14 cellular contexts compared by ENCODE assay signal in the genomic region with DNA sequence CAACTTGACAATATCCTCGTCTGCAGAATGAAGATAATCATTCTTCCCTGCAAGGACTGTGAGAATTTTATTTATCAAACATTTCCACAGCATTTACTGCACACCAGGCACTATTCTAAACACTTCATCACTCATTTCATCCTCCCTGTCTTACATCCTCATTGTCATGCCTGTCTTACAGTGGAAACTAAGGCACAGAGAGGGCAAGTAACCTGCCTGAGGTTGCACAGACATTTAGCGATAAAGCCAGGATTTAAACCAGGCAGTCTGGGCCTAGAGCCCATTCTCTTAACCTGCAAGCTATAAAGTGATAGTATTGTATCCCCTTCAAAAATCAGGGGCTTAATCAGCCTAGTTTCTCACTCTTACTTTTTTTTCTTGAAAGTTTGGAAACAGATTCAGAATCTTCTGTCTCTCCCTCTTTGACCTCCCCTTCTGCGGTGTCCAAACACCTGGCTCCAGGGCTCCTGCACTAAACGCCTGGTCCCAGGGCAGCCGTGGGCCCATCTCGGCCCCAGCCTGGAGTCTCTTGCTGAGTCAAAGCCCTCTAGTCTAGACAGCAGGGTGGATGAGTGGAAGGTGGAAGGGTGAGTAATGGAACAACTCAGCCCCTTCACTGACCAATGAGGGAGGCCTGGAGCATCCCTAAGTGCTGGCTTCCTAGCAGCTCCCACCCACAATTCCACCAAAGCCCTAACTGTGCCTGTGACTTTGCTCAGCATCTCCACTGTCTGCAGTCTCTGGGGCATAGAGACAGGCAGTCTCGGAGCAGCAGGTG. TPM values are rescaled to one million over a fixed set of nuclear protein-coding genes. Genes with fewer than 3 reads are reported as not detected.
A peak's percentile ranks its signal among the peaks of the same experiment; 100 is the strongest.
DNase-seq lines count a peak whose midpoint lies in the region; ATAC-seq and TF ChIP-seq lines count a peak whose summit lies in the region.
"Had no signal": no experiment of that assay in that cellular context is flagged by ENCODE, and none has a peak within 500 bp of the region (broad histone marks: within the 10 kb centered on the region; RNA-seq: fewer than 3 reads in every experiment).

No MANE protein-coding gene starts in this region.

- H4K20me1 ChIP-seq in SK-N-SH (ENCODE audit: insufficient read depth): no peaks in the 10 kb centered on the region

- intact Hi-C loops in MCF 10A (cut with micrococcal nuclease): no loop called here
- intact Hi-C loops in breast epithelium (cut with DNase I; ENCODE audit: low total_unique reads): loop anchor here (2.0 kb wide), 1 partner anchor 67 kb away; no protein-coding TSS in a partner anchor
- intact Hi-C loops in left ventricle myocardium inferior (cut with micrococcal nuclease): no loop called here

- no peaks in the 10 kb centered on the region for H3F3A ChIP-seq in SK-N-SH (replicated peaks; ENCODE audit: insufficient read depth)

- H3K4me3 ChIP-seq in breast epithelium (no peak overlapping the region), SK-N-SH (ENCODE audit: low read depth in 2 of 2, low read length in 1 of 2) (no peak overlapping the region), foreskin fibroblast (ENCODE audit: low read depth in 1 of 2, low read length in 2 of 2) (no peak overlapping the region), left ventricle myocardium inferior (no peak overlapping the region)
- H3K4me3 ChIP-seq: hepatocyte, lung, suprapubic skin had no signal

- no peak for ATAC-seq in HG03460 (IDR thresholded peaks at IDR 0.05; ENCODE audit: unreplicated experiment)
- ATAC-seq in HG02885 (IDR thresholded peaks at IDR 0.05; ENCODE audit: poor library complexity, unreplicated experiment): no peak
- no peak for ATAC-seq in GM18907 (IDR thresholded peaks at IDR 0.05; ENCODE audit: unreplicated experiment)

- BruUV-seq in MCF 10A (replicated peaks; lab: Mats Ljungman, UMichigan): no TSS peak

- POLR2A ChIA-PET in MCF 10A (lab: Yijun Ruan, JAX): no interaction called here
- POLR2A ChIA-PET in SK-N-SH (lab: Yijun Ruan, JAX): no interaction called here

- peak overlapping the region; percentile 12; the same call in 1 of the 2 replicates for H2AFZ ChIP-seq in SK-N-SH (ENCODE audit: low read depth)
- H2AFZ ChIP-seq: hepatocyte had no signal

- H3K4me2 ChIP-seq in SK-N-SH: no peak overlapping the region
- H3K4me2 ChIP-seq: hepatocyte had no signal

- H3K4me3 Mint-ChIP-seq in MCF 10A (ENCODE audit: unreplicated experiment): no peak overlapping the region
- H3K4me3 Mint-ChIP-seq: activated naive CD4-positive, alpha-beta T cell treated with anti-CD3 and anti-CD28 coated beads, Interleukin-2, amount 10 ng/mL, durations not matched to agents 7 days and 5 days; central memory CD8-positive, alpha-beta T cell had no signal

- no peaks in the 10 kb centered on the region for H3K36me3 ChIP-seq in breast epithelium
- no peaks in the 10 kb centered on the region for H3K36me3 ChIP-seq in SK-N-SH (replicated peaks in 1 of 2; ENCODE audit: control insufficient read depth in 1 of 2, insufficient read depth in 2 of 2, low read length in 1 of 2)
- H3K36me3 ChIP-seq in left ventricle myocardium inferior: no peaks in the 10 kb centered on the region
- H3K36me3 ChIP-seq: suprapubic skin had no signal

- H3K27me3 ChIP-seq in breast epithelium (no peaks in the 10 kb centered on the region), SK-N-SH (ENCODE audit: insufficient read depth) (no peaks in the 10 kb centered on the region), left ventricle myocardium inferior (ENCODE audit: low read depth) (no peaks in the 10 kb centered on the region)
- H3K27me3 ChIP-seq: hepatocyte, suprapubic skin had no signal

- 61% methylated on average over 7 of the region's 7 CpGs for WGBS in SK-N-SH (ENCODE audit: low lambda C conversion rate)

- TF ChIP-seq EP300 in SK-N-SH (IDR thresholded peaks at IDR 0.05; ENCODE audit: borderline replicate concordance in 1 of 2, low read depth in 1 of 2, low read length in 1 of 2): no peak

- no peaks in the 10 kb centered on the region for H3K27me3 Mint-ChIP-seq in MCF 10A (ENCODE audit: insufficient read depth, unreplicated experiment)
- H3K27me3 Mint-ChIP-seq: central memory CD8-positive, alpha-beta T cell had no signal

- peak; percentile 13 for DNase-seq in MCF 10A (ENCODE audit: unreplicated experiment)
- no peak for DNase-seq in breast epithelium (ENCODE audit: low spot score in 2 of 2)
- DNase-seq in SK-N-SH: no peak
- peak; percentile 45 to 76 for DNase-seq in foreskin fibroblast
- DNase-seq in left ventricle myocardium inferior: no peak
- DNase-seq: activated naive CD4-positive, alpha-beta T cell treated with anti-CD3 and anti-CD28 coated beads, Interleukin-2, amount 10 ng/mL, durations not matched to agents 7 days and 5 days; small intestine had no signal

- H3K4me1 ChIP-seq in breast epithelium (no peaks in the 10 kb centered on the region), SK-N-SH (ENCODE audit: control insufficient read depth in 1 of 2, insufficient read depth in 2 of 2, low read depth in 1 of 2, low read length in 1 of 2) (no peaks in the 10 kb centered on the region; a peak in 1 of 4 replicates), left ventricle myocardium inferior (no peaks in the 10 kb centered on the region)
- H3K4me1 ChIP-seq: suprapubic skin had no signal

- no peak overlapping the region for H3K27ac Mint-ChIP-seq in MCF 10A (ENCODE audit: low read depth, unreplicated experiment)
- H3K27ac Mint-ChIP-seq: activated naive CD4-positive, alpha-beta T cell treated with anti-CD3 and anti-CD28 coated beads, Interleukin-2, amount 10 ng/mL, durations not matched to agents 7 days and 5 days had no signal

- H3K9me3 Mint-ChIP-seq in MCF 10A (ENCODE audit: unreplicated experiment): no peaks in the 10 kb centered on the region
- H3K9me3 Mint-ChIP-seq: activated naive CD4-positive, alpha-beta T cell treated with anti-CD3 and anti-CD28 coated beads, Interleukin-2, amount 10 ng/mL, durations not matched to agents 7 days and 5 days; central memory CD8-positive, alpha-beta T cell had no signal

- no peaks in the 10 kb centered on the region for H3K9me2 ChIP-seq in SK-N-SH

- no peaks in the 10 kb centered on the region for H3K36me3 Mint-ChIP-seq in MCF 10A (ENCODE audit: insufficient read depth, unreplicated experiment)
- H3K36me3 Mint-ChIP-seq: activated naive CD4-positive, alpha-beta T cell treated with anti-CD3 and anti-CD28 coated beads, Interleukin-2, amount 10 ng/mL, durations not matched to agents 7 days and 5 days had no signal

- H3K27ac ChIP-seq in breast epithelium (no peak overlapping the region), SK-N-SH (ENCODE audit: low read depth in 2 of 2, low read length in 1 of 2) (peak overlapping the region in 1 of 2 experiments; percentile 29; a peak in 1 of 4 replicates), left ventricle myocardium inferior (replicated peaks) (no peak overlapping the region)
- H3K27ac ChIP-seq: hepatocyte, suprapubic skin had no signal

- no peak overlapping the region for H3K9ac ChIP-seq in SK-N-SH

- TF ChIP-seq RAD21 in SK-N-SH (IDR thresholded peaks at IDR 0.05; ENCODE audit: low read length): no peak

- no peak for TF ChIP-seq POLR2A in breast epithelium (IDR thresholded peaks at IDR 0.05)

- CTCF ChIA-PET in MCF 10A (lab: Yijun Ruan, JAX): no interaction called here
- CTCF ChIA-PET in SK-N-SH (lab: Yijun Ruan, JAX): no interaction called here

- no peak for TF ChIP-seq CTCF in MCF 10A (IDR thresholded peaks at IDR 0.05; ENCODE audit: unreplicated experiment)
- no peak for TF ChIP-seq CTCF in breast epithelium (IDR thresholded peaks at IDR 0.05)
- no peak for TF ChIP-seq CTCF in SK-N-SH (IDR thresholded peaks at IDR 0.05)
- no peak for TF ChIP-seq CTCF in foreskin fibroblast (IDR thresholded peaks at IDR 0.05; ENCODE audit: low read depth, low read length)
- TF ChIP-seq CTCF in left ventricle myocardium inferior (IDR thresholded peaks at IDR 0.05; ENCODE audit: borderline replicate concordance): no peak

- no peaks in the 10 kb centered on the region for H3K4me1 Mint-ChIP-seq in MCF 10A (ENCODE audit: insufficient read depth, unreplicated experiment)
- H3K4me1 Mint-ChIP-seq: activated naive CD4-positive, alpha-beta T cell treated with anti-CD3 and anti-CD28 coated beads, Interleukin-2, amount 10 ng/mL, durations not matched to agents 7 days and 5 days; central memory CD8-positive, alpha-beta T cell had no signal

- H3K9me3 ChIP-seq in breast epithelium: no peaks in the 10 kb centered on the region
- no peaks in the 10 kb centered on the region for H3K9me3 ChIP-seq in SK-N-SH
- no peaks in the 10 kb centered on the region for H3K9me3 ChIP-seq in left ventricle myocardium inferior (replicated peaks)
- H3K9me3 ChIP-seq: suprapubic skin had no signal

- no peaks in the 10 kb centered on the region for H3K79me2 ChIP-seq in SK-N-SH (ENCODE audit: insufficient read depth)
- H3K79me2 ChIP-seq: hepatocyte had no signal

TF ChIP-seq in SK-N-SH, 30 proteins besides CTCF, POLR2A, EP300 and RAD21 (continues in another document):
- TF ChIP-seq RCOR1 (IDR thresholded peaks at IDR 0.05; ENCODE audit: low read length): no peak
- TF ChIP-seq, protein P1, sequence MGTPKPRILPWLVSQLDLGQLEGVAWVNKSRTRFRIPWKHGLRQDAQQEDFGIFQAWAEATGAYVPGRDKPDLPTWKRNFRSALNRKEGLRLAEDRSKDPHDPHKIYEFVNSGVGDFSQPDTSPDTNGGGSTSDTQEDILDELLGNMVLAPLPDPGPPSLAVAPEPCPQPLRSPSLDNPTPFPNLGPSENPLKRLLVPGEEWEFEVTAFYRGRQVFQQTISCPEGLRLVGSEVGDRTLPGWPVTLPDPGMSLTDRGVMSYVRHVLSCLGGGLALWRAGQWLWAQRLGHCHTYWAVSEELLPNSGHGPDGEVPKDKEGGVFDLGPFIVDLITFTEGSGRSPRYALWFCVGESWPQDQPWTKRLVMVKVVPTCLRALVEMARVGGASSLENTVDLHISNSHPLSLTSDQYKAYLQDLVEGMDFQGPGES (IDR thresholded peaks at IDR 0.05; ENCODE audit: low read depth, low read length): no peak
- TF ChIP-seq POLR2AphosphoS5 (IDR thresholded peaks at IDR 0.05; ENCODE audit: low read depth, low read length): no peak

RNA-seq across cellular contexts. Expression of a gene that starts 12.5 kb away (rescaled TPM):
- total RNA-seq in MCF 10A (2022) (not detected in 2 replicates), breast epithelium (under 1 TPM in 2 of 3 donors, not detected in 1; 0.32 to 0.59 TPM), left ventricle myocardium inferior (not detected)
- 0.08 and 0.20 TPM in 2 replicates for polyA plus RNA-seq in SK-N-SH (2012; rRNA removed)
- 0.01 and 0.08 TPM in 2 replicates for polyA plus RNA-seq in SK-N-SH (2012; cell fraction: cytosol; rRNA removed)
- 0.14 TPM in 1 of 2 replicates, not detected in the other for polyA plus RNA-seq in SK-N-SH (2012; cell fraction: nucleus; rRNA removed)
- total RNA-seq: lung, suprapubic skin had no signal

RNA-seq across cellular contexts. Expression of a gene that starts 28.2 kb away (rescaled TPM):
- total RNA-seq in MCF 10A (2022) (77.7 and 78.5 TPM in 2 replicates), breast epithelium (100 to 1,000 TPM in 2 of 3 donors, 10 to 100 TPM in 1; 81.0 to 121 (median 110) TPM), left ventricle myocardium inferior (183 TPM)
- polyA plus RNA-seq in SK-N-SH (2012; rRNA removed): 366 and 439 TPM in 2 replicates
- 486 and 518 TPM in 2 replicates for polyA plus RNA-seq in SK-N-SH (2012; cell fraction: cytosol; rRNA removed)
- polyA plus RNA-seq in SK-N-SH (2012; cell fraction: nucleus; rRNA removed): 107 and 186 TPM in 2 replicates

RNA-seq across cellular contexts. Expression of a gene that starts 28.7 kb away (rescaled TPM):
- 18.7 and 19.8 TPM in 2 replicates for total RNA-seq in MCF 10A (2022)
- 10 to 100 TPM; 14.7 to 25.9 (median 19.2) TPM for total RNA-seq in breast epithelium
- polyA plus RNA-seq in SK-N-SH (2012; rRNA removed): 20.8 and 29.2 TPM in 2 replicates
- polyA plus RNA-seq in SK-N-SH (2012; cell fraction: cytosol; rRNA removed): 22.3 and 23.3 TPM in 2 replicates
- 28.1 and 45.4 TPM in 2 replicates for polyA plus RNA-seq in SK-N-SH (2012; cell fraction: nucleus; rRNA removed)
- 14.9 TPM for total RNA-seq in left ventricle myocardium inferior

Comparison
In these comparisons a context has a peak if more than half of its experiments do, and no peak if none do; other contexts are left out.
1. DNase-seq: peak in MCF 10A (single experiment) and foreskin fibroblast (2 of 2); none in breast epithelium (0 of 2), SK-N-SH (single experiment) and left ventricle myocardium inferior (single experiment).